12 cellular contexts compared by ENCODE assay signal in genomic region chr1:1806890-1807289, GRCh38. TPM values are rescaled to one million over a fixed set of nuclear protein-coding genes. Genes with fewer than 3 reads are reported as not detected.
DNase-seq lines count a peak whose midpoint lies in the region; ATAC-seq and TF ChIP-seq lines count a peak whose summit lies in the region.
"Had no signal": no experiment of that assay in that cellular context is flagged by ENCODE, and none has a peak within 500 bp of the region (broad histone marks: within the 10 kb centered on the region; RNA-seq: fewer than 3 reads in every experiment).

No MANE protein-coding gene starts in this region.

- H3K36me3 ChIP-seq in CD4-positive, alpha-beta memory T cell (ENCODE audit: insufficient read depth, low read length), result peaks cover 41% of the 10 kb centered on the region
- peaks cover 32% of the 10 kb centered on the region for H3K36me3 ChIP-seq in mammary epithelial cell (ENCODE audit: insufficient read depth, low read length)

- H3K79me2 ChIP-seq in mammary epithelial cell (ENCODE audit: insufficient read depth, low read length), result peaks cover 67% of the 10 kb centered on the region

- no peak overlapping the region for H3K4me3 ChIP-seq in CD4-positive, alpha-beta memory T cell (ENCODE audit: low read length in 2 of 2)
- H3K4me3 ChIP-seq in mammary epithelial cell (replicated peaks in 1 of 3; ENCODE audit: insufficient read depth in 1 of 3, low read depth in 2 of 3, low read length in 3 of 3), result no peak overlapping the region

- peak overlapping the region; percentile 28 for H3K27ac Mint-ChIP-seq in activated naive CD4-positive, alpha-beta T cell treated with anti-CD3 and anti-CD28 coated beads, Interleukin-2, amount 10 ng/mL, durations not matched to agents 7 days and 5 days
- H3K27ac Mint-ChIP-seq in activated naive CD8-positive, alpha-beta T cell, result peak overlapping the region; percentile 16
- H3K27ac Mint-ChIP-seq in CD4-positive, alpha-beta memory T cell, result peak overlapping the region in 2 of 7 donors; percentile 41 to 47

- H3K4me2 ChIP-seq in mammary epithelial cell (ENCODE audit: insufficient read depth, low read depth, low read length), result no peak overlapping the region

- H3K4me1 Mint-ChIP-seq in activated naive CD4-positive, alpha-beta T cell treated with anti-CD3 and anti-CD28 coated beads, Interleukin-2, amount 10 ng/mL, durations not matched to agents 7 days and 5 days, result peaks cover 8% of the 10 kb centered on the region
- H3K4me1 Mint-ChIP-seq in activated naive CD8-positive, alpha-beta T cell (ENCODE audit: low read depth), result peaks cover 10% of the 10 kb centered on the region
- peaks cover 4 to 19% (median 13%) of the 10 kb centered on the region in 4 donors for H3K4me1 Mint-ChIP-seq in CD4-positive, alpha-beta memory T cell

- intact Hi-C loops in left ventricle myocardium superior (cut with micrococcal nuclease), result no loop called here
- intact Hi-C loops in CD4-positive, alpha-beta memory T cell (cut with micrococcal nuclease), result loop anchor here (10.0 kb wide), 1 partner anchor 48 kb away; no protein-coding TSS in a partner anchor
- intact Hi-C loops in mammary epithelial cell (cut with micrococcal nuclease), result no loop called here

- no peaks in the 10 kb centered on the region for H3K9me3 ChIP-seq in CD4-positive, alpha-beta memory T cell (ENCODE audit: control insufficient read depth in 1 of 2, low read length in 2 of 2)
- no peaks in the 10 kb centered on the region for H3K9me3 ChIP-seq in mammary epithelial cell (replicated peaks; ENCODE audit: insufficient read depth, low read length)

- H4K20me1 ChIP-seq in mammary epithelial cell (ENCODE audit: insufficient read depth, low read length), result no peaks in the 10 kb centered on the region

- peak; percentile 58 for ATAC-seq in left ventricle myocardium superior
- ATAC-seq in GM18858 (IDR thresholded peaks at IDR 0.05; ENCODE audit: unreplicated experiment), result no peak
- ATAC-seq: effector memory CD8-positive, alpha-beta T cell; sciatic nerve had no signal

- TF ChIP-seq CTCF in mammary epithelial cell (conservative IDR thresholded peaks at IDR 0.05 in 1 of 2, IDR thresholded peaks at IDR 0.05 in 1 of 2; ENCODE audit: extremely low read depth in 1 of 2, insufficient read depth in 1 of 2, low read depth in 1 of 2, low read length in 2 of 2), result no peak

- H2AFZ ChIP-seq in mammary epithelial cell (ENCODE audit: low read depth, low read length), result no peak overlapping the region

- 93% methylated on average over 2 of the region's 2 CpGs for WGBS in mammary epithelial cell (ENCODE audit: low coverage, missing lambda C conversion rate)

- POLR2A ChIA-PET in CD4-positive, alpha-beta memory T cell (lab: Charles Lee; ENCODE audit: partially characterized antibody), result no interaction called here

- H3K27ac ChIP-seq in substantia nigra (ENCODE audit: low read depth, low read length, poor library complexity, severe bottlenecking), result peak overlapping the region; percentile 78
- H3K27ac ChIP-seq in CD4-positive, alpha-beta memory T cell (ENCODE audit: low read depth, low read length), result no peak overlapping the region
- no peak overlapping the region for H3K27ac ChIP-seq in mammary epithelial cell (ENCODE audit: insufficient read depth, low read depth, low read length)

- no TSS peak for BruUV-seq in mammary epithelial cell (replicated peaks; lab: Mats Ljungman, UMichigan)

- no peaks in the 10 kb centered on the region for H3K9me3 Mint-ChIP-seq in activated naive CD4-positive, alpha-beta T cell treated with anti-CD3 and anti-CD28 coated beads, Interleukin-2, amount 10 ng/mL, durations not matched to agents 7 days and 5 days
- H3K9me3 Mint-ChIP-seq in activated naive CD8-positive, alpha-beta T cell (ENCODE audit: low read depth), result no peaks in the 10 kb centered on the region
- H3K9me3 Mint-ChIP-seq in CD4-positive, alpha-beta memory T cell, result no peaks in the 10 kb centered on the region
- H3K9me3 Mint-ChIP-seq: effector memory CD8-positive, alpha-beta T cell; naive B cell had no signal

- no peaks in the 10 kb centered on the region for H3K4me1 ChIP-seq in CD4-positive, alpha-beta memory T cell (ENCODE audit: insufficient read depth, low read length)
- no peaks in the 10 kb centered on the region for H3K4me1 ChIP-seq in mammary epithelial cell (ENCODE audit: insufficient read depth, low read length)

- in situ Hi-C loops in mammary epithelial cell (cut with MboI; ENCODE audit: low sequenced_read_pairs in 2 of 2), result no loop called here

- H3K27me3 Mint-ChIP-seq in activated naive CD4-positive, alpha-beta T cell treated with anti-CD3 and anti-CD28 coated beads, Interleukin-2, amount 10 ng/mL, durations not matched to agents 7 days and 5 days, result no peaks in the 10 kb centered on the region
- no peaks in the 10 kb centered on the region for H3K27me3 Mint-ChIP-seq in activated naive CD8-positive, alpha-beta T cell
- no peaks in the 10 kb centered on the region for H3K27me3 Mint-ChIP-seq in CD4-positive, alpha-beta memory T cell
- H3K27me3 Mint-ChIP-seq: effector memory CD8-positive, alpha-beta T cell; naive B cell had no signal

- CTCF ChIA-PET in activated naive CD4-positive, alpha-beta T cell treated with anti-CD3 and anti-CD28 coated beads, Interleukin-2, amount 10 ng/mL, durations not matched to agents 7 days and 5 days (lab: Charles Lee), result no interaction called here
- CTCF ChIA-PET in CD4-positive, alpha-beta memory T cell (lab: Charles Lee; ENCODE audit: partially characterized antibody), result no interaction called here
- CTCF ChIA-PET in mammary epithelial cell (lab: Charles Lee; ENCODE audit: low non-redundant PET), result no interaction called here

- no peak overlapping the region for H3K4me3 Mint-ChIP-seq in activated naive CD4-positive, alpha-beta T cell treated with anti-CD3 and anti-CD28 coated beads, Interleukin-2, amount 10 ng/mL, durations not matched to agents 7 days and 5 days
- H3K4me3 Mint-ChIP-seq in activated naive CD8-positive, alpha-beta T cell, result no peak overlapping the region
- H3K4me3 Mint-ChIP-seq in CD4-positive, alpha-beta memory T cell, result no peak overlapping the region
- H3K4me3 Mint-ChIP-seq: effector memory CD8-positive, alpha-beta T cell; naive B cell had no signal

- dilution Hi-C loops in mammary epithelial cell (cut with HindIII; ENCODE audit: low sequenced_read_pairs), result no loop called here

- H3K9ac ChIP-seq in mammary epithelial cell (ENCODE audit: insufficient read depth, low read length), result no peak overlapping the region

- DNase-seq in activated naive CD4-positive, alpha-beta T cell treated with anti-CD3 and anti-CD28 coated beads, Interleukin-2, amount 10 ng/mL, durations not matched to agents 7 days and 5 days, result no peak
- no peak for DNase-seq in activated naive CD4-positive, alpha-beta T cell treated with anti-CD3 and anti-CD28 coated beads, Interleukin-2, amount 50 U/mL, for 16 hours
- DNase-seq in left ventricle myocardium superior, result no peak
- peak in 17 of 49 donors; percentile 7 to 56 (median 23) for DNase-seq in substantia nigra (lab: John Stamatoyannopoulos, UW)
- no peak for DNase-seq in CD4-positive, alpha-beta memory T cell
- no peak for DNase-seq in mammary epithelial cell
- DNase-seq: effector memory CD8-positive, alpha-beta T cell; naive B cell; NCI-H2029 had no signal

- H3K36me3 Mint-ChIP-seq in activated naive CD4-positive, alpha-beta T cell treated with anti-CD3 and anti-CD28 coated beads, Interleukin-2, amount 10 ng/mL, durations not matched to agents 7 days and 5 days, result peaks cover 34% of the 10 kb centered on the region
- H3K36me3 Mint-ChIP-seq in activated naive CD8-positive, alpha-beta T cell, result peaks cover 4% of the 10 kb centered on the region
- peaks cover 25 to 50% of the 10 kb centered on the region in 2 donors for H3K36me3 Mint-ChIP-seq in CD4-positive, alpha-beta memory T cell

- H3K27me3 ChIP-seq in CD4-positive, alpha-beta memory T cell (ENCODE audit: insufficient read depth, low read length), result no peaks in the 10 kb centered on the region
- H3K27me3 ChIP-seq in mammary epithelial cell (ENCODE audit: insufficient read depth, low read length), result no peaks in the 10 kb centered on the region

RNA-seq across cellular contexts. Expression of gene NADK, which starts 28.6 kb away (rescaled TPM):
- total RNA-seq in left ventricle myocardium superior (24.4 TPM), mammary epithelial cell (10 to 100 TPM; 34.2 to 67.8 TPM)
- total RNA-seq in CD4-positive, alpha-beta memory T cell, result 10 to 100 TPM; 48.9 to 56.0 TPM
- polyA plus RNA-seq in CD4-positive, alpha-beta memory T cell, result 10 to 100 TPM; 21.0 to 28.1 TPM
- polyA plus RNA-seq in mammary epithelial cell, result 41.0 TPM
- 39.0 TPM for polyA minus RNA-seq in mammary epithelial cell
